19 cellular contexts compared by ENCODE assay signal in the genomic region with DNA sequence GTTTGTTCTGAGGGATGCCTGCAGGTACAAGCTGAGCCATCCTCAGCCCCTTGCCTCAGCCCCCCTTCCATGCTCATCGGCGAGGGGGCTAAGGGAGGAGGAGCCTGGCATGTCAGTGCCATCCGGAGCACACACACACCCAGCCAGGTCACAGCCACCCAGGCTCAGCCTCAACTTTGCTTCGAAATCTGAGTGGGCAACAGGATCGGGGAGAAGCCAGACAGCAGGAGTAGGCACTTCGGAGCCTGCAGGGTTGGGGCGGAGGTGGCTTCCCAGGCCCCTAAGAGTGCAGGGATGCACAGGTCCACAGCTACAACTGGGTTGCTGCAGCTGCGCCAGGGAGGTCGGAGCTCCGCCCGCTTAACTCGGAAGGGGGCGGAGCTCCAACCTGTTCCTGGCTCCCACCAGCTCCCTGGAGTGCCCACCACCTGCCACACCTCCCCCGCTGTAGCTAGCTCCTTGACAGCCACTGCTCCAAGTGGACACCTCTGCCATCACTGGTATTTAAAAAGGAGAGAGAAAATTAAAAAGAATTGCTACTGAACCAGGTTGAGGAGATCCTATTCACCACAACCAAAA.
DNase-seq lines count a peak whose midpoint lies in the region; ATAC-seq and TF ChIP-seq lines count a peak whose summit lies in the region.
"Had no signal": no experiment of that assay in that cellular context is flagged by ENCODE, and none has a peak within 500 bp of the region (broad histone marks: within the 10 kb centered on the region; RNA-seq: fewer than 3 reads in every experiment).

No MANE protein-coding gene starts in this region.

- no peaks in the 10 kb centered on the region for H3K79me2 ChIP-seq in GM23338 (replicated peaks; ENCODE audit: insufficient read depth)

- no peaks in the 10 kb centered on the region for H3K9me3 ChIP-seq in BE2C
- H3K9me3 ChIP-seq: SK-N-SH had no signal

- CTCF ChIA-PET in WTC11 (lab: Charles Lee): interaction anchor here (1.2 to 1.7 kb wide), 3 partner anchors 79 to 326 kb away, joined by 3 to 6 read pairs (median 3); no protein-coding TSS in a partner anchor

- no peak overlapping the region for H2AFZ ChIP-seq in GM23338
- H2AFZ ChIP-seq: GM23248 had no signal

- peaks cover 2% of the 10 kb centered on the region for H3K27me3 Mint-ChIP-seq in GM23338 (ENCODE audit: insufficient read depth, low read depth, poor library complexity)
- no peaks in the 10 kb centered on the region for H3K27me3 Mint-ChIP-seq in WTC11 (ENCODE audit: low read depth)

- H3K27ac ChIP-seq in GM23338 (ENCODE audit: low read depth): no peak overlapping the region
- H3K27ac ChIP-seq: GM23248 had no signal

- H3K4me2 ChIP-seq in GM23338: no peak overlapping the region
- H3K4me2 ChIP-seq: SK-N-SH had no signal

- H3K27ac Mint-ChIP-seq in GM23338 (no peak overlapping the region), WTC11 (no peak overlapping the region)
- H3K27ac Mint-ChIP-seq: CD14-positive monocyte; IgD-negative memory B cell; T-helper 2 cell treated with Interferon-gamma antibody and Interleukin-4, amounts not matched to agents 5 μg/mL and 100 μg/mL, for 36 hours had no signal

- no peak for TF ChIP-seq CTCF in BE2C (IDR thresholded peaks at IDR 0.05; ENCODE audit: low read depth, low read length)
- TF ChIP-seq CTCF in GM23338 (conservative IDR thresholded peaks at IDR 0.05; ENCODE audit: low read depth in 2 of 2): no peak
- TF ChIP-seq CTCF in WTC11 (IDR thresholded peaks at IDR 0.05): no peak

- POLR2A ChIA-PET in WTC11 (lab: Charles Lee): no interaction called here

- H3K9me3 Mint-ChIP-seq in GM23338: no peaks in the 10 kb centered on the region; the same call in 2 of the 3 replicates
- peaks cover 12% of the 10 kb centered on the region for H3K9me3 Mint-ChIP-seq in WTC11
- H3K9me3 Mint-ChIP-seq: T-helper 2 cell treated with Interferon-gamma antibody and Interleukin-4, amounts not matched to agents 5 μg/mL and 100 μg/mL, for 36 hours had no signal

- H3K4me3 Mint-ChIP-seq in GM23338 (no peak overlapping the region), WTC11 (no peak overlapping the region)
- H3K4me3 Mint-ChIP-seq: CD14-positive monocyte; IgD-negative memory B cell; T-helper 2 cell treated with Interferon-gamma antibody and Interleukin-4, amounts not matched to agents 5 μg/mL and 100 μg/mL, for 36 hours had no signal

- H3K36me3 ChIP-seq in BE2C (no peaks in the 10 kb centered on the region), GM23338 (ENCODE audit: insufficient read depth) (0 out of 2 replicates have a peak, but pooled peaks cover 3% of the 10 kb centered on the region)

- peaks cover 2% of the 10 kb centered on the region; the same call in 2 of the 3 replicates for H3K4me1 Mint-ChIP-seq in GM23338
- peaks cover 3% of the 10 kb centered on the region for H3K4me1 Mint-ChIP-seq in WTC11
- H3K4me1 Mint-ChIP-seq: CD14-positive monocyte, IgD-negative memory B cell had no signal

- DNase-seq in BE2C (peak; percentile 21), GM23338 (ENCODE audit: low spot score) (peak; percentile 59), WTC11 (ENCODE audit: low spot score) (peak; percentile 59), iPS-NIHi7 (ENCODE audit: extremely low spot score) (peak; percentile 48)
- no peak for DNase-seq in stimulated activated naive CD8-positive, alpha-beta T cell treated with anti-CD3 and anti-CD28 coated beads, Interleukin-15, Interleukin-2, amounts not matched to agents 100 U/mL and 50 U/mL, for 24 hours
- DNase-seq: AML-193, GF-D8, GM23248, NCI-H1092 treated with DMSO at 0.1 percent for 48 hours, NCI-H2081 treated with DMSO at 0.1 percent for 48 hours, NCI-H226, NCI-H524, Right ventricle myocardium superior, SK-N-SH had no signal

- ATAC-seq in GM23338 (peak; percentile 88), WTC11 (peak; percentile 98), GM19397 (IDR thresholded peaks at IDR 0.05; ENCODE audit: unreplicated experiment) (no peak), GM19455 (IDR thresholded peaks at IDR 0.05; ENCODE audit: unreplicated experiment) (no peak)
- no peak for ATAC-seq in stimulated activated naive CD8-positive, alpha-beta T cell treated with anti-CD3 and anti-CD28 coated beads, Interleukin-15, Interleukin-2, amounts not matched to agents 100 U/mL and 50 U/mL, for 24 hours

- no peaks in the 10 kb centered on the region for H3K4me1 ChIP-seq in BE2C
- H3K4me1 ChIP-seq in GM23338 (ENCODE audit: insufficient read depth): no peaks in the 10 kb centered on the region

- H3K4me3 ChIP-seq in BE2C (ENCODE audit: low read depth, low read length): no peak overlapping the region
- no peak overlapping the region for H3K4me3 ChIP-seq in GM23338
- H3K4me3 ChIP-seq: GM23248 had no signal

- H4K20me1 ChIP-seq in GM23338 (replicated peaks; ENCODE audit: insufficient read depth): no peaks in the 10 kb centered on the region

- H3K9me2 ChIP-seq in GM23338 (ENCODE audit: insufficient read depth): 0 out of 2 replicates have a peak, but pooled peaks cover 3% of the 10 kb centered on the region
- H3K9me2 ChIP-seq: SK-N-SH had no signal

- H3K36me3 Mint-ChIP-seq in GM23338 (ENCODE audit: low read depth) (no peaks in the 10 kb centered on the region), WTC11 (peaks cover under 1% of the 10 kb centered on the region)
- H3K36me3 Mint-ChIP-seq: CD14-positive monocyte, IgD-negative memory B cell had no signal

- no peaks in the 10 kb centered on the region for H3F3A ChIP-seq in GM23338 (replicated peaks; ENCODE audit: low read depth)

- no peaks in the 10 kb centered on the region for H3K27me3 ChIP-seq in BE2C
- no peaks in the 10 kb centered on the region for H3K27me3 ChIP-seq in GM23338 (ENCODE audit: insufficient read depth)

TF ChIP-seq in GM23338, 12 proteins besides CTCF, POLR2A, EP300 and RAD21 (continues in another document):
- TF ChIP-seq NANOG (IDR thresholded peaks at IDR 0.05; ENCODE audit: borderline replicate concordance) (no peak), EZH2 (IDR thresholded peaks at IDR 0.05; ENCODE audit: low read depth, unreplicated experiment) (no peak), EZH2phosphoT487 (IDR thresholded peaks at IDR 0.05; ENCODE audit: unreplicated experiment) (no peak), CREB1 (CRISPR knock-in tag; IDR thresholded peaks at IDR 0.05; ENCODE audit: low read depth) (no peak)

TF ChIP-seq in WTC11, 78 proteins besides CTCF, POLR2A, EP300 and RAD21 (continues in another document):
- no peak for TF ChIP-seq MAX (CRISPR knock-in tag; IDR thresholded peaks at IDR 0.05)
- no peak for TF ChIP-seq GTF2I (CRISPR knock-in tag; conservative IDR thresholded peaks at IDR 0.05)
- TF ChIP-seq, protein P1, sequence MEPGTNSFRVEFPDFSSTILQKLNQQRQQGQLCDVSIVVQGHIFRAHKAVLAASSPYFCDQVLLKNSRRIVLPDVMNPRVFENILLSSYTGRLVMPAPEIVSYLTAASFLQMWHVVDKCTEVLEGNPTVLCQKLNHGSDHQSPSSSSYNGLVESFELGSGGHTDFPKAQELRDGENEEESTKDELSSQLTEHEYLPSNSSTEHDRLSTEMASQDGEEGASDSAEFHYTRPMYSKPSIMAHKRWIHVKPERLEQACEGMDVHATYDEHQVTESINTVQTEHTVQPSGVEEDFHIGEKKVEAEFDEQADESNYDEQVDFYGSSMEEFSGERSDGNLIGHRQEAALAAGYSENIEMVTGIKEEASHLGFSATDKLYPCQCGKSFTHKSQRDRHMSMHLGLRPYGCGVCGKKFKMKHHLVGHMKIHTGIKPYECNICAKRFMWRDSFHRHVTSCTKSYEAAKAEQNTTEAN (CRISPR knock-in tag; IDR thresholded peaks at IDR 0.05): no peak
- TF ChIP-seq, protein P2, sequence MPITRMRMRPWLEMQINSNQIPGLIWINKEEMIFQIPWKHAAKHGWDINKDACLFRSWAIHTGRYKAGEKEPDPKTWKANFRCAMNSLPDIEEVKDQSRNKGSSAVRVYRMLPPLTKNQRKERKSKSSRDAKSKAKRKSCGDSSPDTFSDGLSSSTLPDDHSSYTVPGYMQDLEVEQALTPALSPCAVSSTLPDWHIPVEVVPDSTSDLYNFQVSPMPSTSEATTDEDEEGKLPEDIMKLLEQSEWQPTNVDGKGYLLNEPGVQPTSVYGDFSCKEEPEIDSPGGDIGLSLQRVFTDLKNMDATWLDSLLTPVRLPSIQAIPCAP (CRISPR knock-in tag; IDR thresholded peaks at IDR 0.05): no peak
- no peak for TF ChIP-seq TEAD4 (CRISPR knock-in tag; IDR thresholded peaks at IDR 0.05)
- no peak for TF ChIP-seq ZNF532 (CRISPR knock-in tag; IDR thresholded peaks at IDR 0.05; ENCODE audit: borderline replicate concordance)
- no peak for TF ChIP-seq IRF2 (CRISPR knock-in tag; IDR thresholded peaks at IDR 0.05; ENCODE audit: borderline replicate concordance, low read depth)
- TF ChIP-seq SMAD4 (CRISPR knock-in tag; IDR thresholded peaks at IDR 0.05): no peak

Comparison
In these comparisons a context has a peak if more than half of its experiments do, and no peak if none do; other contexts are left out.
1. ATAC-seq: peak in GM23338 (single experiment) and WTC11 (single experiment); none in GM19397 (single experiment), stimulated activated naive CD8-positive, alpha-beta T cell treated with anti-CD3 and anti-CD28 coated beads, Interleukin-15, Interleukin-2, amounts not matched to agents 100 U/mL and 50 U/mL, for 24 hours (single experiment) and GM19455 (single experiment).